Comparison of ENCODE assay signal across 19 cellular contexts in genomic region chr3:157051055-157051454, GRCh38.
DNase-seq lines count a peak whose midpoint lies in the region; ATAC-seq, FAIRE-seq and TF ChIP-seq lines count a peak whose summit lies in the region.
"Had no signal": no experiment of that assay in that cellular context is flagged by ENCODE, and none has a peak within 500 bp of the region (broad histone marks: within the 10 kb centered on the region; RNA-seq: fewer than 3 reads in every experiment).

No MANE protein-coding gene starts in this region.

- 77% methylated on average over 3 of the region's 3 CpGs for WGBS in GM12878 (ENCODE audit: insufficient coverage, insufficient replicate concordance, low lambda C conversion rate, missing lambda C conversion rate)

- H3K36me3 ChIP-seq in GM12878 (ENCODE audit: control insufficient read depth in 2 of 2, insufficient read depth in 2 of 2, low read length in 1 of 2) (no peaks in the 10 kb centered on the region), BE2C (no peaks in the 10 kb centered on the region)

- TF ChIP-seq RAD21 in GM12878 (IDR thresholded peaks at IDR 0.05; ENCODE audit: insufficient read depth, low read depth, low read length) = no peak

- POLR2A ChIA-PET in GM12878 (lab: Charles Lee) = no interaction called here

- H3K9me3 ChIP-seq in GM12878 (replicated peaks; ENCODE audit: control insufficient read depth, insufficient read depth, low read length) = peaks cover 6% of the 10 kb centered on the region; the same call in 2 of the 3 replicates
- no peaks in the 10 kb centered on the region for H3K9me3 ChIP-seq in BE2C

- TF ChIP-seq CTCF in GM12878 (IDR thresholded peaks at IDR 0.05 in 2 of 3, conservative IDR thresholded peaks at IDR 0.05 in 1 of 3; ENCODE audit: control insufficient read depth in 2 of 3, extremely low read depth in 1 of 3, insufficient read depth in 1 of 3, low read depth in 3 of 3, low read length in 3 of 3) (no peak), BE2C (IDR thresholded peaks at IDR 0.05; ENCODE audit: low read depth, low read length) (no peak)

- H3K4me3 Mint-ChIP-seq in activated naive CD8-positive, alpha-beta T cell treated with anti-CD3 and anti-CD28 coated beads for 36 hours = no peak overlapping the region
- H3K4me3 Mint-ChIP-seq: CD4-positive, alpha-beta T cell had no signal

- no peak overlapping the region for H3K4me2 ChIP-seq in GM12878 (ENCODE audit: control insufficient read depth, insufficient read depth)

- in situ Hi-C loops in GM12878 (cut with MboI) = no loop called here

- no peaks in the 10 kb centered on the region for H3K9me3 Mint-ChIP-seq in activated naive CD8-positive, alpha-beta T cell treated with anti-CD3 and anti-CD28 coated beads for 36 hours
- H3K9me3 Mint-ChIP-seq: CD4-positive, alpha-beta T cell had no signal

- H3K4me1 Mint-ChIP-seq in activated naive CD8-positive, alpha-beta T cell treated with anti-CD3 and anti-CD28 coated beads for 36 hours = no peaks in the 10 kb centered on the region

- H4K20me1 ChIP-seq in GM12878 (ENCODE audit: control insufficient read depth, insufficient read depth) = no peaks in the 10 kb centered on the region

- SMC1A ChIA-PET in GM12878 (lab: Charles Lee; ENCODE audit: uncharacterized antibody, unreplicated experiment) = interaction anchor here (0.9 to 1.5 kb wide), 8 partner anchors 9 to 42 kb away, joined by 3 to 6 read pairs (median 3); no protein-coding TSS in a partner anchor

- intact Hi-C loops in GM12878 (cut with micrococcal nuclease; ENCODE audit: unreplicated experiment) = no loop called here

- peak overlapping the region; percentile 9; the same call in 1 of the 2 replicates for H2AFZ ChIP-seq in GM12878 (ENCODE audit: control insufficient read depth, low read depth, low read length)

- TF ChIP-seq EP300 in GM12878 (IDR thresholded peaks at IDR 0.05; ENCODE audit: borderline replicate concordance in 1 of 2, control insufficient read depth in 1 of 2, low read depth in 2 of 2, low read length in 2 of 2) = no peak

- DNase-seq in GM12878 (ENCODE audit: low read depth, low spot score) (no peak), BE2C (no peak), superior temporal gyrus (ENCODE audit: extremely low spot score) (no peak)
- no peak for DNase-seq in activated naive CD8-positive, alpha-beta T cell treated with anti-CD3 and anti-CD28 coated beads for 36 hours
- DNase-seq: AML-193; Calu3; CD4-positive, alpha-beta T cell; IMR-90; Kasumi-1; NCI-H1417; NCI-H2029; NCI-H524; OCI-M1; RPMI8226; T-helper 2 cell had no signal

- H3K9ac ChIP-seq in GM12878 (ENCODE audit: control insufficient read depth, insufficient read depth, low read length) = no peak overlapping the region

- no peaks in the 10 kb centered on the region for H3K36me3 Mint-ChIP-seq in activated naive CD8-positive, alpha-beta T cell treated with anti-CD3 and anti-CD28 coated beads for 36 hours

- H3K4me3 ChIP-seq in GM12878 (no peak overlapping the region), BE2C (ENCODE audit: low read depth, low read length) (no peak overlapping the region)

- no peak for FAIRE-seq in GM12878 (lab: Jason Lieb, UNC)

- H3K4me1 ChIP-seq in GM12878 (ENCODE audit: control insufficient read depth, insufficient read depth, low read length) (peaks cover 11% of the 10 kb centered on the region), BE2C (no peaks in the 10 kb centered on the region)

- TF ChIP-seq POLR2A in GM12878 (IDR thresholded peaks at IDR 0.05; ENCODE audit: low read depth, low read length) = no peak

- RAD21 ChIA-PET in GM12878 (lab: Charles Lee; ENCODE audit: unreplicated experiment) = interaction anchor here (1.1 kb wide), 1 partner anchor 43 kb away, joined by 3 read pairs; no protein-coding TSS in a partner anchor

- CTCF ChIA-PET in GM12878 (lab: Yijun Ruan, JAX) = interaction anchor here (1.1 to 2.6 kb wide), 8 partner anchors 8 to 106 kb away, joined by 3 to 8 read pairs (median 4); no protein-coding TSS in a partner anchor

- no peak overlapping the region for H3K27ac ChIP-seq in GM12878 (ENCODE audit: control insufficient read depth, insufficient read depth)

- no peaks in the 10 kb centered on the region for H3K27me3 Mint-ChIP-seq in activated naive CD8-positive, alpha-beta T cell treated with anti-CD3 and anti-CD28 coated beads for 36 hours

- no peaks in the 10 kb centered on the region for H3K27me3 ChIP-seq in GM12878 (replicated peaks in 1 of 2; ENCODE audit: control insufficient read depth in 2 of 2, insufficient read depth in 2 of 2, low read length in 1 of 2)
- no peaks in the 10 kb centered on the region for H3K27me3 ChIP-seq in BE2C

- BruUV-seq in GM12878 (replicated peaks; lab: Mats Ljungman, UMichigan) = no TSS peak

- no peak overlapping the region for H3K27ac Mint-ChIP-seq in activated naive CD8-positive, alpha-beta T cell treated with anti-CD3 and anti-CD28 coated beads for 36 hours
- H3K27ac Mint-ChIP-seq: CD4-positive, alpha-beta T cell had no signal

- no peaks in the 10 kb centered on the region for H3K79me2 ChIP-seq in GM12878 (ENCODE audit: control insufficient read depth, insufficient read depth, low read length)

- ATAC-seq in GM18867 (IDR thresholded peaks at IDR 0.05; ENCODE audit: unreplicated experiment) (peak; percentile 63), GM21619 (IDR thresholded peaks at IDR 0.05; ENCODE audit: unreplicated experiment) (peak; percentile 57), HG02852 (IDR thresholded peaks at IDR 0.05; ENCODE audit: unreplicated experiment) (peak; percentile 75), GM12878 (peak; percentile 32; the same call in 2 of the 3 replicates), GM21786 (IDR thresholded peaks at IDR 0.05; ENCODE audit: unreplicated experiment) (no peak)

TF ChIP-seq in GM12878, 131 proteins besides CTCF, POLR2A, EP300 and RAD21:
- no peak for TF ChIP-seq RELA (IDR thresholded peaks at IDR 0.05; ENCODE audit: borderline replicate concordance, partially characterized antibody)
- no peak for TF ChIP-seq NR2C2 (IDR thresholded peaks at IDR 0.05; ENCODE audit: borderline replicate concordance, control insufficient read depth, insufficient read length, low read depth)
- TF ChIP-seq ELK1 (IDR thresholded peaks at IDR 0.05; ENCODE audit: low read depth, low read length) = no peak
- TF ChIP-seq BHLHE40 (IDR thresholded peaks at IDR 0.05; ENCODE audit: borderline replicate concordance in 1 of 2, low read depth in 2 of 2, low read length in 1 of 2) = peak in 1 of 2 experiments; percentile 22; a peak in 1 of 4 replicates
